In genomic region chr12:32509328-32510122, GRCh38 we compare ENCODE assay signal across 24 cellular contexts.
"Had no signal": no experiment of that assay in that cellular context is flagged by ENCODE, and none has a peak within 500 bp of the region (broad histone marks: within the 10 kb centered on the region; RNA-seq: fewer than 3 reads in every experiment).

No MANE protein-coding gene starts in this region.

- H3K9me3 ChIP-seq: colonic mucosa, gastrocnemius medialis, heart left ventricle, left lung, psoas muscle, spleen, thoracic aorta, tibial nerve, upper lobe of left lung, uterus had no signal

- DNase-seq: colonic mucosa; effector CD8-positive, alpha-beta T cell; endodermal cell; heart left ventricle; kidney; left lung; natural killer cell; psoas muscle; right cardiac atrium; spleen; stimulated activated CD4-positive, alpha-beta T cell treated with anti-CD3 and anti-CD28 coated beads, Interleukin-4, amount 100 ng/mL, for 4 hours; stimulated activated naive CD8-positive, alpha-beta T cell treated with anti-CD3 and anti-CD28 coated beads, Interleukin-15, Interleukin-2, amounts not matched to agents 100 U/mL and 50 U/mL, for 24 hours; upper lobe of left lung; uterus had no signal

- H3K4me3 Mint-ChIP-seq: dendritic cell treated with granulocyte-macrophage colony-stimulating factor and Interleukin-4, amounts not matched to agents 40 ng/mL and 50 ng/mL, for 4 days; endodermal cell; memory B cell; natural killer cell; stimulated activated memory B cell treated with anti-CD40 and anti-IgM and Interleukin-4, amounts not matched to agents 10 μg/mL and 1 μg/mL and 100 μg/mL, for 72 hours had no signal

- H3K27me3 Mint-ChIP-seq: dendritic cell treated with granulocyte-macrophage colony-stimulating factor and Interleukin-4, amounts not matched to agents 40 ng/mL and 50 ng/mL, for 4 days; stimulated activated memory B cell treated with anti-CD40 and anti-IgM and Interleukin-4, amounts not matched to agents 10 μg/mL and 1 μg/mL and 100 μg/mL, for 72 hours had no signal

- H3K4me3 ChIP-seq: colonic mucosa, gastrocnemius medialis, heart left ventricle, hepatocyte, left lung, lung, psoas muscle, skin epidermis, spleen, thoracic aorta, tibial nerve, upper lobe of left lung, uterus had no signal

- H2AFZ ChIP-seq: hepatocyte had no signal

- H3K9me3 Mint-ChIP-seq: dendritic cell treated with granulocyte-macrophage colony-stimulating factor and Interleukin-4, amounts not matched to agents 40 ng/mL and 50 ng/mL, for 4 days; endodermal cell; memory B cell; natural killer cell; stimulated activated memory B cell treated with anti-CD40 and anti-IgM and Interleukin-4, amounts not matched to agents 10 μg/mL and 1 μg/mL and 100 μg/mL, for 72 hours had no signal

- H3K4me2 ChIP-seq: hepatocyte had no signal

- H3K4me1 Mint-ChIP-seq: memory B cell; natural killer cell; stimulated activated memory B cell treated with anti-CD40 and anti-IgM and Interleukin-4, amounts not matched to agents 10 μg/mL and 1 μg/mL and 100 μg/mL, for 72 hours had no signal

- H3K36me3 Mint-ChIP-seq: memory B cell; natural killer cell; stimulated activated memory B cell treated with anti-CD40 and anti-IgM and Interleukin-4, amounts not matched to agents 10 μg/mL and 1 μg/mL and 100 μg/mL, for 72 hours had no signal

- FAIRE-seq: kidney had no signal

- H3K36me3 ChIP-seq: colonic mucosa, gastrocnemius medialis, heart left ventricle, left lung, spleen, thoracic aorta, tibial nerve, upper lobe of left lung, uterus had no signal

- H3K4me1 ChIP-seq: colonic mucosa, uterus had no signal

- ATAC-seq: natural killer cell; right cardiac atrium; stimulated activated memory B cell treated with anti-CD40 and anti-IgM and Interleukin-4, amounts not matched to agents 10 μg/mL and 1 μg/mL and 100 μg/mL, for 72 hours; stimulated activated naive CD8-positive, alpha-beta T cell treated with anti-CD3 and anti-CD28 coated beads, Interleukin-15, Interleukin-2, amounts not matched to agents 100 U/mL and 50 U/mL, for 24 hours had no signal

- H3K27me3 ChIP-seq: colonic mucosa, gastrocnemius medialis, heart left ventricle, hepatocyte, left lung, spleen, tibial nerve, upper lobe of left lung, uterus had no signal

- H3K27ac ChIP-seq: colonic mucosa, epithelial cell of prostate, hepatocyte, left lung, skin epidermis, spleen, thoracic aorta, upper lobe of left lung, uterus had no signal

- H3K27ac Mint-ChIP-seq: dendritic cell treated with granulocyte-macrophage colony-stimulating factor and Interleukin-4, amounts not matched to agents 40 ng/mL and 50 ng/mL, for 4 days; endodermal cell; memory B cell; natural killer cell; stimulated activated memory B cell treated with anti-CD40 and anti-IgM and Interleukin-4, amounts not matched to agents 10 μg/mL and 1 μg/mL and 100 μg/mL, for 72 hours had no signal
